In genomic region chr10:36538945-36539586, GRCh38 we compare ENCODE assay signal across 11 cellular contexts.
DNase-seq lines count a peak whose midpoint lies in the region; ATAC-seq, FAIRE-seq and TF ChIP-seq lines count a peak whose summit lies in the region.
"Had no signal": no experiment of that assay in that cellular context is flagged by ENCODE, and none has a peak within 500 bp of the region (broad histone marks: within the 10 kb centered on the region; RNA-seq: fewer than 3 reads in every experiment).

No MANE protein-coding gene starts in this region.

- BruUV-seq in HepG2 (replicated peaks; lab: Mats Ljungman, UMichigan), result no TSS peak

- no peak for FAIRE-seq in HepG2 (lab: Jason Lieb, UNC)
- FAIRE-seq: endometrium had no signal

- DNase-seq in right lobe of liver, result no peak
- DNase-seq in HepG2 (ENCODE audit: low spot score), result no peak
- peak; percentile 8 for DNase-seq in SW480 (ENCODE audit: low spot score)
- peak; percentile 96 for DNase-seq in glomerular endothelial cell (ENCODE audit: extremely low read depth, low read depth, low spot score)
- no peak for DNase-seq in ovary
- DNase-seq in NCI-H1048 (lab: John Stamatoyannopoulos, UW), result no peak
- DNase-seq: MM.1S had no signal

- no peaks in the 10 kb centered on the region for H3K79me2 ChIP-seq in HepG2 (ENCODE audit: insufficient read depth, low read length)

- no peak overlapping the region for H3K27ac ChIP-seq in right lobe of liver
- no peak overlapping the region for H3K27ac ChIP-seq in HepG2 (ENCODE audit: extremely low read length, insufficient read depth, low read length)
- no peak overlapping the region for H3K27ac ChIP-seq in ovary

- no peak for TF ChIP-seq CTCF in right lobe of liver (IDR thresholded peaks at IDR 0.05)
- TF ChIP-seq CTCF in HepG2 (CRISPR knock-in tag; IDR thresholded peaks at IDR 0.05), result no peak
- no peak for TF ChIP-seq CTCF in ovary (IDR thresholded peaks at IDR 0.05)

- in situ Hi-C loops in HepG2 (cut with HindIII; ENCODE audit: extremely low pct_ligation_motif_present, low pct_unique_long_range_greater_than_20kb), result no loop called here

- CTCF ChIA-PET in HepG2 (lab: Yijun Ruan, JAX; ENCODE audit: low intra/inter-chr PET ratio, low total read pairs), result no interaction called here

- H3K9me3 ChIP-seq in right lobe of liver, result no peaks in the 10 kb centered on the region
- no peaks in the 10 kb centered on the region for H3K9me3 ChIP-seq in HepG2 (ENCODE audit: low read length)
- no peaks in the 10 kb centered on the region for H3K9me3 ChIP-seq in ovary

- intact Hi-C loops in right lobe of liver (cut with DNase I), result no loop called here
- intact Hi-C loops in HepG2 (cut with micrococcal nuclease; ENCODE audit: unreplicated experiment), result loop anchor here (5.0 kb wide), 1 partner anchor 787 kb away; no protein-coding TSS in a partner anchor
- intact Hi-C loops in ovary (cut with DNase I), result no loop called here

- no peak overlapping the region for H2AFZ ChIP-seq in HepG2 (ENCODE audit: low read length)

- TF ChIP-seq EP300 in HepG2 (IDR thresholded peaks at IDR 0.05; ENCODE audit: low read depth in 2 of 2, low read length in 2 of 2), result no peak
- TF ChIP-seq EP300 in HepG2 (CRISPR knock-in tag; IDR thresholded peaks at IDR 0.05; ENCODE audit: borderline replicate concordance), result no peak
- TF ChIP-seq EP300 in ovary (IDR thresholded peaks at IDR 0.05), result no peak

- H3K4me3 ChIP-seq in right lobe of liver, result no peak overlapping the region
- H3K4me3 ChIP-seq in HepG2 (replicated peaks in 1 of 3; ENCODE audit: insufficient read depth in 1 of 3, low read depth in 2 of 3, low read length in 3 of 3), result no peak overlapping the region
- no peak overlapping the region for H3K4me3 ChIP-seq in ovary

- 31% methylated on average over 3 of the region's 3 CpGs for WGBS in right lobe of liver (ENCODE audit: insufficient coverage, low coverage, low lambda C conversion rate, missing lambda C conversion rate)
- WGBS in HepG2 (ENCODE audit: low lambda C conversion rate), result 3% methylated on average over 2 of the region's 3 CpGs
- WGBS in ovary, 3 donors, result 40 to 57% (median 41%) methylated on average over 3 of the region's 3 CpGs

- no peak for TF ChIP-seq RAD21 in HepG2 (CRISPR knock-in tag; IDR thresholded peaks at IDR 0.05)

- no peaks in the 10 kb centered on the region for H4K20me1 ChIP-seq in HepG2 (ENCODE audit: insufficient read depth, low read length)

- ATAC-seq in right lobe of liver (peak; percentile 40 to 82 (median 70)), HepG2 (no peak), GM19351 (IDR thresholded peaks at IDR 0.05; ENCODE audit: unreplicated experiment) (no peak), GM18520 (IDR thresholded peaks at IDR 0.05; ENCODE audit: unreplicated experiment) (no peak)
- ATAC-seq: activated naive CD4-positive, alpha-beta T cell treated with anti-CD3 and anti-CD28 coated beads, Interleukin-2, amount 50 U/mL, for 72 hours had no signal

- no peaks in the 10 kb centered on the region for H3K4me1 ChIP-seq in right lobe of liver
- no peaks in the 10 kb centered on the region for H3K4me1 ChIP-seq in HepG2 (ENCODE audit: insufficient read depth, low read length)
- no peaks in the 10 kb centered on the region for H3K4me1 ChIP-seq in ovary (ENCODE audit: insufficient read depth)

- TF ChIP-seq POLR2A in right lobe of liver (IDR thresholded peaks at IDR 0.05), result no peak
- no peak for TF ChIP-seq POLR2A in HepG2 (IDR thresholded peaks at IDR 0.05; ENCODE audit: insufficient read depth in 1 of 2, low read depth in 2 of 2, low read length in 2 of 2)
- no peak for TF ChIP-seq POLR2A in ovary (IDR thresholded peaks at IDR 0.05)

- POLR2A ChIA-PET in HepG2 (lab: Yijun Ruan, JAX), result no interaction called here

- H3K9ac ChIP-seq in HepG2 (ENCODE audit: insufficient read depth, low read depth, low read length), result no peak overlapping the region

- H3K27me3 ChIP-seq in right lobe of liver (no peaks in the 10 kb centered on the region), HepG2 (ENCODE audit: control insufficient read depth in 1 of 2, insufficient read depth in 2 of 2, low read length in 2 of 2) (no peaks in the 10 kb centered on the region), ovary (no peaks in the 10 kb centered on the region)

- H3K36me3 ChIP-seq in right lobe of liver (no peaks in the 10 kb centered on the region), HepG2 (replicated peaks in 1 of 2; ENCODE audit: control insufficient read depth in 1 of 2, insufficient read depth in 2 of 2, low read length in 2 of 2) (no peaks in the 10 kb centered on the region), ovary (no peaks in the 10 kb centered on the region)

- no peak overlapping the region for H3K4me2 ChIP-seq in HepG2 (ENCODE audit: low read depth, low read length)

TF ChIP-seq in HepG2, 621 proteins besides CTCF, POLR2A, EP300 and RAD21 (continues in another document):
- no peak for TF ChIP-seq PRDM10 (CRISPR knock-in tag; IDR thresholded peaks at IDR 0.05; ENCODE audit: low read depth)
- TF ChIP-seq, protein P1, sequence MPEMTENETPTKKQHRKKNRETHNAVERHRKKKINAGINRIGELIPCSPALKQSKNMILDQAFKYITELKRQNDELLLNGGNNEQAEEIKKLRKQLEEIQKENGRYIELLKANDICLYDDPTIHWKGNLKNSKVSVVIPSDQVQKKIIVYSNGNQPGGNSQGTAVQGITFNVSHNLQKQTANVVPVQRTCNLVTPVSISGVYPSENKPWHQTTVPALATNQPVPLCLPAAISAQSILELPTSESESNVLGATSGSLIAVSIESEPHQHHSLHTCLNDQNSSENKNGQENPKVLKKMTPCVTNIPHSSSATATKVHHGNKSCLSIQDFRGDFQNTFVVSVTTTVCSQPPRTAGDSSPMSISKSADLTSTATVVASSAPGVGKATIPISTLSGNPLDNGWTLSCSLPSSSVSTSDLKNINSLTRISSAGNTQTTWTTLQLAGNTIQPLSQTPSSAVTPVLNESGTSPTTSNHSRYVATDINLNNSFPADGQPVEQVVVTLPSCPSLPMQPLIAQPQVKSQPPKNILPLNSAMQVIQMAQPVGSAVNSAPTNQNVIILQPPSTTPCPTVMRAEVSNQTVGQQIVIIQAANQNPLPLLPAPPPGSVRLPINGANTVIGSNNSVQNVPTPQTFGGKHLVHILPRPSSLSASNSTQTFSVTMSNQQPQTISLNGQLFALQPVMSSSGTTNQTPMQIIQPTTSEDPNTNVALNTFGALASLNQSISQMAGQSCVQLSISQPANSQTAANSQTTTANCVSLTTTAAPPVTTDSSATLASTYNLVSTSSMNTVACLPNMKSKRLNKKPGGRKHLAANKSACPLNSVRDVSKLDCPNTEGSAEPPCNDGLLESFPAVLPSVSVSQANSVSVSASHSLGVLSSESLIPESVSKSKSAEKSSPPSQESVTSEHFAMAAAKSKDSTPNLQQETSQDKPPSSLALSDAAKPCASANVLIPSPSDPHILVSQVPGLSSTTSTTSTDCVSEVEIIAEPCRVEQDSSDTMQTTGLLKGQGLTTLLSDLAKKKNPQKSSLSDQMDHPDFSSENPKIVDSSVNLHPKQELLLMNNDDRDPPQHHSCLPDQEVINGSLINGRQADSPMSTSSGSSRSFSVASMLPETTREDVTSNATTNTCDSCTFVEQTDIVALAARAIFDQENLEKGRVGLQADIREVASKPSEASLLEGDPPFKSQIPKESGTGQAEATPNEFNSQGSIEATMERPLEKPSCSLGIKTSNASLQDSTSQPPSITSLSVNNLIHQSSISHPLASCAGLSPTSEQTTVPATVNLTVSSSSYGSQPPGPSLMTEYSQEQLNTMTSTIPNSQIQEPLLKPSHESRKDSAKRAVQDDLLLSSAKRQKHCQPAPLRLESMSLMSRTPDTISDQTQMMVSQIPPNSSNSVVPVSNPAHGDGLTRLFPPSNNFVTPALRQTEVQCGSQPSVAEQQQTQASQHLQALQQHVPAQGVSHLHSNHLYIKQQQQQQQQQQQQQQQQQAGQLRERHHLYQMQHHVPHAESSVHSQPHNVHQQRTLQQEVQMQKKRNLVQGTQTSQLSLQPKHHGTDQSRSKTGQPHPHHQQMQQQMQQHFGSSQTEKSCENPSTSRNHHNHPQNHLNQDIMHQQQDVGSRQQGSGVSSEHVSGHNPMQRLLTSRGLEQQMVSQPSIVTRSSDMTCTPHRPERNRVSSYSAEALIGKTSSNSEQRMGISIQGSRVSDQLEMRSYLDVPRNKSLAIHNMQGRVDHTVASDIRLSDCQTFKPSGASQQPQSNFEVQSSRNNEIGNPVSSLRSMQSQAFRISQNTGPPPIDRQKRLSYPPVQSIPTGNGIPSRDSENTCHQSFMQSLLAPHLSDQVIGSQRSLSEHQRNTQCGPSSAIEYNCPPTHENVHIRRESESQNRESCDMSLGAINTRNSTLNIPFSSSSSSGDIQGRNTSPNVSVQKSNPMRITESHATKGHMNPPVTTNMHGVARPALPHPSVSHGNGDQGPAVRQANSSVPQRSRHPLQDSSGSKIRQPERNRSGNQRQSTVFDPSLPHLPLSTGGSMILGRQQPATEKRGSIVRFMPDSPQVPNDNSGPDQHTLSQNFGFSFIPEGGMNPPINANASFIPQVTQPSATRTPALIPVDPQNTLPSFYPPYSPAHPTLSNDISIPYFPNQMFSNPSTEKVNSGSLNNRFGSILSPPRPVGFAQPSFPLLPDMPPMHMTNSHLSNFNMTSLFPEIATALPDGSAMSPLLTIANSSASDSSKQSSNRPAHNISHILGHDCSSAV (CRISPR knock-in tag; IDR thresholded peaks at IDR 0.05; ENCODE audit: borderline replicate concordance), result no peak
- no peak for TF ChIP-seq ZNF501 (CRISPR knock-in tag; IDR thresholded peaks at IDR 0.05)

Comparison
In these comparisons a context has a peak if more than half of its experiments do, and no peak if none do; other contexts are left out.
1. ATAC-seq: peak in right lobe of liver (4 of 4); none in HepG2 (single experiment), GM19351 (single experiment) and GM18520 (single experiment).
2. DNase-seq: peak in SW480 (single experiment) and glomerular endothelial cell (single experiment); none in right lobe of liver (0 of 3), HepG2 (single experiment), ovary (0 of 5) and NCI-H1048 (single experiment).